Comparison of ENCODE assay signal across 10 cellular contexts in the genomic region with DNA sequence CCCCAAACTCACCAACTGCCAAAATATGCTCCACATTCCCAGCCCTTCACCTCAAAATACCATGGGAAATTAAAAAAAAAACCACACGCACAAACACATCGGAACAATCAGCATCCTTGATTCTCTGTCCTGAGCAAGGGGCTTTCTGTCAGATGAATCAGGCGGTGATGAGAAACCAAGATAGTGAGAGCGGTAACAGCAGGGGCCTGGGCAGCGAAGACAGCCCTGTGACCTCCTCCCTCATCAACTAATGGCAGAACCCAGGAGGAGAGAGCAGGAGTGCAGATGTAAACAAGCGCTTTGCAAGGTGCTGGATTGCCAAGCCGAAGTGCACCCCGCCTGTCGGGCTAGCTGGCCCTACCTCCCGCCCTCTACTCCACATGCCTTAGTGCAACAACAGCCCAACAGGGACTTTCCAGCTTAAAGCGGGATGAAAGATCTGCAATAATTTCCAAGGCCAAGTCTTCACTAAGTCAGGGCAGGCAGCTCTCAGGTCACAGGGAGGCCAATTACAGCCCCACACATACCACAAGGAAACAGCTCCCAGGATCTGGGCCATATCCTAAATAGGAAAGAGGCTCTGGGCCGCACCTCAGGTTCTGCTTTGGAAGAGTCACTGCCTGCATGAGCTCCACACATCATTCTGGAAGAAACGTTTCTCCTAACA.
A peak's percentile ranks its signal among the peaks of the same experiment; 100 is the strongest.
DNase-seq lines count a peak whose midpoint lies in the region; ATAC-seq and TF ChIP-seq lines count a peak whose summit lies in the region.
"Had no signal": no experiment of that assay in that cellular context is flagged by ENCODE, and none has a peak within 500 bp of the region (broad histone marks: within the 10 kb centered on the region; RNA-seq: fewer than 3 reads in every experiment).

No MANE protein-coding gene starts in this region.

- H3K36me3 Mint-ChIP-seq in activated naive CD4-positive, alpha-beta T cell treated with anti-CD3 and anti-CD28 coated beads, Interleukin-2, amount 10 ng/mL, durations not matched to agents 7 days and 5 days, result no peaks in the 10 kb centered on the region

- H3K79me2 ChIP-seq in PC-9 (ENCODE audit: low read depth), result no peaks in the 10 kb centered on the region

- H3F3A ChIP-seq in PC-9 (ENCODE audit: insufficient read depth, low read depth), result peaks cover 13% of the 10 kb centered on the region

- H3K27ac ChIP-seq in PC-9, result peak overlapping the region; percentile 69
- H3K27ac ChIP-seq in muscle layer of duodenum (ENCODE audit: low read length), result peak overlapping the region; percentile 58
- H3K27ac ChIP-seq in thoracic aorta, result peak overlapping the region; percentile 65 to 84

- H3K4me3 Mint-ChIP-seq in activated naive CD4-positive, alpha-beta T cell treated with anti-CD3 and anti-CD28 coated beads, Interleukin-2, amount 10 ng/mL, durations not matched to agents 7 days and 5 days, result no peak overlapping the region
- H3K4me3 Mint-ChIP-seq: activated naive CD8-positive, alpha-beta T cell treated with anti-CD3 and anti-CD28 coated beads, Interleukin-2, amount 50 U/mL, for 24 hours; T-helper 17 cell had no signal

- H3K27me3 Mint-ChIP-seq in activated naive CD4-positive, alpha-beta T cell treated with anti-CD3 and anti-CD28 coated beads, Interleukin-2, amount 10 ng/mL, durations not matched to agents 7 days and 5 days, result no peaks in the 10 kb centered on the region
- H3K27me3 Mint-ChIP-seq: activated naive CD8-positive, alpha-beta T cell treated with anti-CD3 and anti-CD28 coated beads, Interleukin-2, amount 50 U/mL, for 24 hours; T-helper 17 cell had no signal

- H3K4me1 Mint-ChIP-seq in activated naive CD4-positive, alpha-beta T cell treated with anti-CD3 and anti-CD28 coated beads, Interleukin-2, amount 10 ng/mL, durations not matched to agents 7 days and 5 days, result peaks cover 1% of the 10 kb centered on the region

- H3K27me3 ChIP-seq in PC-9 (ENCODE audit: insufficient read depth, low read depth), result no peaks in the 10 kb centered on the region
- no peaks in the 10 kb centered on the region for H3K27me3 ChIP-seq in muscle layer of duodenum (ENCODE audit: low read depth, low read length)
- no peaks in the 10 kb centered on the region for H3K27me3 ChIP-seq in thoracic aorta (replicated peaks; ENCODE audit: insufficient read depth)

- DNase-seq in PC-9 (no peak), fibroblast of peridontal ligament (ENCODE audit: extremely low read depth) (peak; percentile 78), thoracic aorta (ENCODE audit: low spot score) (no peak), NCI-H2171 treated with DMSO at 0.1 percent for 48 hours (lab: John Stamatoyannopoulos, UW) (no peak)
- DNase-seq in activated naive CD4-positive, alpha-beta T cell treated with anti-CD3 and anti-CD28 coated beads, Interleukin-2, amount 10 ng/mL, durations not matched to agents 7 days and 5 days, result no peak
- DNase-seq: activated naive CD8-positive, alpha-beta T cell treated with anti-CD3 and anti-CD28 coated beads, Interleukin-2, amount 50 U/mL, for 24 hours; NCI-H1694; T-helper 17 cell had no signal

- no peak for TF ChIP-seq CTCF in PC-9 (conservative IDR thresholded peaks at IDR 0.05)
- TF ChIP-seq CTCF in thoracic aorta (IDR thresholded peaks at IDR 0.05), result no peak

- CTCF ChIA-PET in PC-9 (lab: Charles Lee), result no interaction called here
- CTCF ChIA-PET in activated naive CD4-positive, alpha-beta T cell treated with anti-CD3 and anti-CD28 coated beads, Interleukin-2, amount 10 ng/mL, durations not matched to agents 7 days and 5 days (lab: Charles Lee), result interaction anchor here (0.9 kb wide), 1 partner anchor 16 kb away, joined by 4 read pairs; no protein-coding TSS in a partner anchor

- ATAC-seq in thoracic aorta (ENCODE audit: insufficient number of reproducible peaks, low FRiP score, low read depth), result no peak
- ATAC-seq in GM18868 (IDR thresholded peaks at IDR 0.05; ENCODE audit: unreplicated experiment), result no peak
- ATAC-seq: activated naive CD8-positive, alpha-beta T cell treated with anti-CD3 and anti-CD28 coated beads, Interleukin-2, amount 50 U/mL, for 24 hours; T-helper 17 cell had no signal

- peaks cover 17% of the 10 kb centered on the region for H3K4me1 ChIP-seq in PC-9 (replicated peaks; ENCODE audit: insufficient read depth)
- H3K4me1 ChIP-seq in muscle layer of duodenum (ENCODE audit: control insufficient read depth in 1 of 2, insufficient read depth in 2 of 2, low read length in 2 of 2), result peaks cover 0 to 39% of the 10 kb centered on the region in 2 donors
- peaks cover 12 to 28% of the 10 kb centered on the region in 2 donors for H3K4me1 ChIP-seq in thoracic aorta (ENCODE audit: control insufficient read depth in 1 of 2, low read depth in 2 of 2)

- H4K20me1 ChIP-seq in PC-9 (ENCODE audit: insufficient read depth), result no peaks in the 10 kb centered on the region

- no peaks in the 10 kb centered on the region for H3K9me3 Mint-ChIP-seq in activated naive CD4-positive, alpha-beta T cell treated with anti-CD3 and anti-CD28 coated beads, Interleukin-2, amount 10 ng/mL, durations not matched to agents 7 days and 5 days
- H3K9me3 Mint-ChIP-seq: activated naive CD8-positive, alpha-beta T cell treated with anti-CD3 and anti-CD28 coated beads, Interleukin-2, amount 50 U/mL, for 24 hours had no signal

- H3K9me2 ChIP-seq in PC-9 (ENCODE audit: insufficient read depth), result no peaks in the 10 kb centered on the region

- no TSS peak for BruUV-seq in PC-9 (replicated peaks; lab: Mats Ljungman, UMichigan)

- peak overlapping the region; percentile 34 for H3K4me2 ChIP-seq in PC-9

- no peak overlapping the region for H3K4me3 ChIP-seq in PC-9
- H3K4me3 ChIP-seq in muscle layer of duodenum (ENCODE audit: low read depth in 1 of 2, low read length in 2 of 2), result peak overlapping the region in 1 of 2 donors; percentile 19
- peak overlapping the region; percentile 10 for H3K4me3 ChIP-seq in thoracic aorta

- H3K36me3 ChIP-seq in PC-9 (ENCODE audit: low read depth) (no peaks in the 10 kb centered on the region), muscle layer of duodenum (ENCODE audit: control insufficient read depth in 1 of 2, insufficient read depth in 2 of 2, low read length in 2 of 2) (peaks cover 0 to 5% of the 10 kb centered on the region in 2 donors), thoracic aorta (peaks cover 2% of the 10 kb centered on the region)

- no peak overlapping the region for H3K27ac Mint-ChIP-seq in activated naive CD4-positive, alpha-beta T cell treated with anti-CD3 and anti-CD28 coated beads, Interleukin-2, amount 10 ng/mL, durations not matched to agents 7 days and 5 days
- H3K27ac Mint-ChIP-seq: activated naive CD8-positive, alpha-beta T cell treated with anti-CD3 and anti-CD28 coated beads, Interleukin-2, amount 50 U/mL, for 24 hours; T-helper 17 cell had no signal

- H3K9me3 ChIP-seq in PC-9 (ENCODE audit: insufficient read depth, low read depth), result no peaks in the 10 kb centered on the region
- no peaks in the 10 kb centered on the region for H3K9me3 ChIP-seq in muscle layer of duodenum (ENCODE audit: control insufficient read depth in 1 of 2, low read length in 2 of 2)
- H3K9me3 ChIP-seq in thoracic aorta, result no peaks in the 10 kb centered on the region

- POLR2A ChIA-PET in PC-9 (lab: Charles Lee; ENCODE audit: unreplicated experiment), result interaction anchor here (0.6 kb wide), 2 partner anchors 124 to 269 kb away, joined by 3 read pairs; no protein-coding TSS in a partner anchor

- intact Hi-C loops in PC-9 (cut with micrococcal nuclease; ENCODE audit: unreplicated experiment), result loop anchor here (5.0 kb wide), 1 partner anchor 156 kb away; no protein-coding TSS in a partner anchor

- H2AFZ ChIP-seq in PC-9, result no peak overlapping the region
